Comparison of ENCODE assay signal across 27 cellular contexts in genomic region chr12:107271523-107271922, GRCh38.
"Had no signal": no experiment of that assay in that cellular context is flagged by ENCODE, and none has a peak within 500 bp of the region (broad histone marks: within the 10 kb centered on the region; RNA-seq: fewer than 3 reads in every experiment).

No MANE protein-coding gene starts in this region.

- H3K4me1 ChIP-seq: colonic mucosa, esophagus squamous epithelium, foreskin keratinocyte, gastrocnemius medialis, gastroesophageal sphincter, heart left ventricle, heart right ventricle had no signal

- H3K9me3 ChIP-seq: colonic mucosa, esophagus squamous epithelium, gastrocnemius medialis, gastroesophageal sphincter, heart left ventricle, heart right ventricle had no signal

- H3K27me3 ChIP-seq: colonic mucosa, foreskin keratinocyte, gastrocnemius medialis, gastroesophageal sphincter had no signal

- DNase-seq: colonic mucosa; cortex of kidney; dermis blood vessel endothelial cell; dorsolateral prefrontal cortex; effector CD4-positive, alpha-beta T cell; effector CD8-positive, alpha-beta T cell; effector memory CD4-positive, alpha-beta T cell; effector memory CD8-positive, alpha-beta T cell; endodermal cell; erythroblast; esophagus squamous epithelium; foreskin fibroblast; foreskin keratinocyte; foreskin melanocyte; gastrocnemius medialis; glutamatergic neuron; head of caudate nucleus; heart left ventricle; heart right ventricle had no signal

- H3K36me3 ChIP-seq: colonic mucosa, esophagus squamous epithelium, gastrocnemius medialis, gastroesophageal sphincter, heart left ventricle, heart right ventricle had no signal

- FAIRE-seq: colon, endometrium, endothelial cell of umbilical vein, frontal cortex had no signal

- H3K27ac ChIP-seq: colonic mucosa, coronary artery, dorsolateral prefrontal cortex, epithelial cell of prostate, esophagus squamous epithelium, foreskin keratinocyte, gastrocnemius medialis, gastroesophageal sphincter, heart left ventricle, heart right ventricle had no signal

- ATAC-seq: effector memory CD8-positive, alpha-beta T cell; esophagus mucosa; foreskin keratinocyte; gastrocnemius medialis; gastroesophageal sphincter; heart left ventricle; heart right ventricle had no signal

- H3K4me3 ChIP-seq: colonic mucosa, coronary artery, dorsolateral prefrontal cortex, esophagus squamous epithelium, gastrocnemius medialis, gastroesophageal sphincter, heart left ventricle, heart right ventricle had no signal
